In the genomic region with DNA sequence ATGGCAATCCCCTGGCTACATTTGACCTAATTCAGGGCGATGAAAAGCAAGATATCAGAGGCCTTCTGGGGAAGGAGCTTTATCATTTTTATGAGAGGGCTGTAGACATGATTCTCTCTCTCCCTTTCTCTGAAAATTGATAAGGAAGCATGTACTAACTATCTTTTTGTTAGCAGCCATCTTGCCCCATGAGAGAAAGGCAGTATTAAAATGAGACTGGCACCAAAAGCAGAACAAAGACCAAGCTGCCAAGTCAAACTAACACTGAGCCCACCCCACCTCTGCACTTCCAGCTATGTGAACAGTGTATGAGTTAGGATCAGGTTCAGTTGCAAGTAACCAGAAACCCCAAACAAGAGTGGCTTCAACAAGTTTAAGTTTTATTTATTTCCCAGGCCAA, we compare ENCODE assay signal across 31 cellular contexts.
"Had no signal": no experiment of that assay in that cellular context is flagged by ENCODE, and none has a peak within 500 bp of the region (broad histone marks: within the 10 kb centered on the region; RNA-seq: fewer than 3 reads in every experiment).

No MANE protein-coding gene starts in this region.

- H3K4me3 Mint-ChIP-seq: activated CD4-positive, alpha-beta memory T cell treated with anti-CD3 and anti-CD28 coated beads, Interleukin-2, amount 10 ng/mL, durations not matched to agents 7 days and 5 days; activated CD8-positive, alpha-beta memory T cell treated with anti-CD3 and anti-CD28 coated beads, Interleukin-2, amount 10 ng/mL, durations not matched to agents 7 days and 5 days; activated naive CD4-positive, alpha-beta T cell treated with anti-CD3 and anti-CD28 coated beads, Interleukin-2, amount 50 U/mL, for 24 hours; activated naive CD8-positive, alpha-beta T cell treated with anti-CD3 and anti-CD28 coated beads, Interleukin-2, amount 10 ng/mL, durations not matched to agents 7 days and 5 days; activated T-cell treated with anti-CD3 and anti-CD28 coated beads, Interleukin-2, amount 50 U/mL, for 72 hours; activated T-helper 17 cell treated with anti-CD3 and anti-CD28 coated beads, Interleukin-2, amount 50 U/mL, for 72 hours; central memory CD8-positive, alpha-beta T cell; T-helper 1 cell treated with Interleukin-12 subunit alpha and Interleukin-12 subunit beta and Interleukin-4 antibody, amounts not matched to agents 30 μg/mL and 1 μg/mL, for 36 hours; T-helper 2 cell treated with Interferon-gamma antibody and Interleukin-4, amounts not matched to agents 5 μg/mL and 100 μg/mL, for 36 hours had no signal

- H2AFZ ChIP-seq: PC-9 had no signal

- H3K27me3 Mint-ChIP-seq: activated CD4-positive, alpha-beta memory T cell treated with anti-CD3 and anti-CD28 coated beads, Interleukin-2, amount 10 ng/mL, durations not matched to agents 7 days and 5 days; activated CD8-positive, alpha-beta memory T cell treated with anti-CD3 and anti-CD28 coated beads, Interleukin-2, amount 10 ng/mL, durations not matched to agents 7 days and 5 days; central memory CD8-positive, alpha-beta T cell had no signal

- H3K4me1 ChIP-seq: ascending aorta had no signal

- H3K9me3 Mint-ChIP-seq: activated CD4-positive, alpha-beta memory T cell treated with anti-CD3 and anti-CD28 coated beads, Interleukin-2, amount 10 ng/mL, durations not matched to agents 7 days and 5 days; activated naive CD4-positive, alpha-beta T cell treated with anti-CD3 and anti-CD28 coated beads, Interleukin-2, amount 50 U/mL, for 24 hours; activated T-cell treated with anti-CD3 and anti-CD28 coated beads, Interleukin-2, amount 50 U/mL, for 72 hours; activated T-helper 17 cell treated with anti-CD3 and anti-CD28 coated beads, Interleukin-2, amount 50 U/mL, for 72 hours; T-helper 1 cell treated with Interleukin-12 subunit alpha and Interleukin-12 subunit beta and Interleukin-4 antibody, amounts not matched to agents 30 μg/mL and 1 μg/mL, for 36 hours; T-helper 2 cell treated with Interferon-gamma antibody and Interleukin-4, amounts not matched to agents 5 μg/mL and 100 μg/mL, for 36 hours had no signal

- H3K9me3 ChIP-seq: ascending aorta had no signal

- H3K27ac Mint-ChIP-seq: activated CD4-positive, alpha-beta memory T cell treated with anti-CD3 and anti-CD28 coated beads, Interleukin-2, amount 10 ng/mL, durations not matched to agents 7 days and 5 days; activated CD8-positive, alpha-beta memory T cell treated with anti-CD3 and anti-CD28 coated beads, Interleukin-2, amount 10 ng/mL, durations not matched to agents 7 days and 5 days; activated naive CD8-positive, alpha-beta T cell treated with anti-CD3 and anti-CD28 coated beads, Interleukin-2, amount 10 ng/mL, durations not matched to agents 7 days and 5 days; activated T-cell treated with anti-CD3 and anti-CD28 coated beads, Interleukin-2, amount 50 U/mL, for 72 hours; activated T-helper 17 cell treated with anti-CD3 and anti-CD28 coated beads, Interleukin-2, amount 50 U/mL, for 72 hours; T-helper 1 cell treated with Interleukin-12 subunit alpha and Interleukin-12 subunit beta and Interleukin-4 antibody, amounts not matched to agents 30 μg/mL and 1 μg/mL, for 36 hours; T-helper 2 cell treated with Interferon-gamma antibody and Interleukin-4, amounts not matched to agents 5 μg/mL and 100 μg/mL, for 36 hours had no signal

- H3K36me3 ChIP-seq: ascending aorta, cardiac muscle cell, MG63 had no signal

- H3K27me3 ChIP-seq: ascending aorta, cardiac muscle cell, MG63 had no signal

- ATAC-seq: activated CD8-positive, alpha-beta memory T cell treated with anti-CD3 and anti-CD28 coated beads, Interleukin-2, amount 10 ng/mL, durations not matched to agents 7 days and 5 days; activated T-cell treated with anti-CD3 and anti-CD28 coated beads, Interleukin-2, amount 50 U/mL, for 72 hours; activated T-helper 17 cell treated with anti-CD3 and anti-CD28 coated beads, Interleukin-2, amount 50 U/mL, for 72 hours had no signal

- DNase-seq: activated CD4-positive, alpha-beta memory T cell treated with anti-CD3 and anti-CD28 coated beads, Interleukin-2, amount 10 ng/mL, durations not matched to agents 7 days and 5 days; activated CD4-positive, alpha-beta T cell treated with anti-CD3 and anti-CD28 coated beads for 1 hour; activated CD4-positive, alpha-beta T cell treated with anti-CD3 and anti-CD28 coated beads for 48 hours; activated CD4-positive, CD25-positive, alpha-beta regulatory T cell; activated CD8-positive, alpha-beta memory T cell treated with anti-CD3 and anti-CD28 coated beads for 24 hours; activated CD8-positive, alpha-beta memory T cell treated with anti-CD3 and anti-CD28 coated beads, Interleukin-2, amount 10 ng/mL, durations not matched to agents 7 days and 5 days; activated CD8-positive, alpha-beta memory T cell treated with anti-CD3 and anti-CD28 coated beads, Interleukin-2, amount 50 U/mL, for 48 hours; activated gamma-delta T cell; activated naive CD4-positive, alpha-beta T cell treated with Interleukin-2 at 50 U/mL for 16 hours; activated naive CD8-positive, alpha-beta T cell treated with anti-CD3 and anti-CD28 coated beads, Interleukin-2, amount 10 ng/mL, durations not matched to agents 7 days and 5 days; activated T-cell treated with anti-CD3 and anti-CD28 coated beads, Interleukin-2, amount 50 U/mL, for 72 hours; amygdala; Kasumi-1; KBM-7; MG63; NCI-H1048; NCI-H1105 treated with DMSO at 0.1 percent for 48 hours; NCI-H1694; NCI-H2029; NCI-H345; NCI-H524 treated with DMSO at 0.1 percent for 48 hours; PC-9; Right ventricle myocardium superior had no signal

- H3K36me3 Mint-ChIP-seq: activated CD8-positive, alpha-beta memory T cell treated with anti-CD3 and anti-CD28 coated beads, Interleukin-2, amount 10 ng/mL, durations not matched to agents 7 days and 5 days; activated naive CD4-positive, alpha-beta T cell treated with anti-CD3 and anti-CD28 coated beads, Interleukin-2, amount 50 U/mL, for 24 hours; activated naive CD8-positive, alpha-beta T cell treated with anti-CD3 and anti-CD28 coated beads, Interleukin-2, amount 10 ng/mL, durations not matched to agents 7 days and 5 days had no signal

- H3K4me1 Mint-ChIP-seq: activated CD4-positive, alpha-beta memory T cell treated with anti-CD3 and anti-CD28 coated beads, Interleukin-2, amount 10 ng/mL, durations not matched to agents 7 days and 5 days; activated CD8-positive, alpha-beta memory T cell treated with anti-CD3 and anti-CD28 coated beads, Interleukin-2, amount 10 ng/mL, durations not matched to agents 7 days and 5 days; activated naive CD4-positive, alpha-beta T cell treated with anti-CD3 and anti-CD28 coated beads, Interleukin-2, amount 50 U/mL, for 24 hours; activated naive CD8-positive, alpha-beta T cell treated with anti-CD3 and anti-CD28 coated beads, Interleukin-2, amount 10 ng/mL, durations not matched to agents 7 days and 5 days; activated T-helper 17 cell treated with anti-CD3 and anti-CD28 coated beads, Interleukin-2, amount 50 U/mL, for 72 hours; central memory CD8-positive, alpha-beta T cell had no signal

- H3K27ac ChIP-seq: ascending aorta, cardiac muscle cell, PC-9, SK-N-MC had no signal

- H3K4me3 ChIP-seq: ascending aorta, cardiac muscle cell, MG63, PC-9, SK-N-MC had no signal

- H3K4me2 ChIP-seq: PC-9 had no signal
